In genomic region chr11:66288138-66288865, GRCh38 we compare ENCODE assay signal across 8 cellular contexts. TPM values are rescaled to one million over a fixed set of nuclear protein-coding genes. Genes with fewer than 3 reads are reported as not detected.
A peak's percentile ranks its signal among the peaks of the same experiment; 100 is the strongest.
DNase-seq lines count a peak whose midpoint lies in the region; ATAC-seq, FAIRE-seq and TF ChIP-seq lines count a peak whose summit lies in the region.

No MANE protein-coding gene starts in this region.

- FAIRE-seq in H54 (lab: Jason Lieb, UNC) (no peak), D721Med (lab: Jason Lieb, UNC) (no peak)

- POLR2A ChIA-PET in AG04449 (lab: Yijun Ruan, JAX): interaction anchor here (0.5 to 2.9 kb wide), 9 partner anchors 8 to 142 kb away, joined by 3 to 24 read pairs (median 8); partner anchors contain the start of genes CD248, RAB1B and RIN1

- peaks cover 2% of the 10 kb centered on the region for H3K9me3 ChIP-seq in iPS-18c (ENCODE audit: control insufficient read depth, insufficient read depth, low read length)

- no peak for ATAC-seq in stimulated activated memory B cell treated with anti-CD40 and anti-IgM and Interleukin-4, amounts not matched to agents 10 μg/mL and 1 μg/mL and 100 μg/mL, for 72 hours
- ATAC-seq in HG02678 (IDR thresholded peaks at IDR 0.05; ENCODE audit: unreplicated experiment): no peak
- ATAC-seq in GM21515 (IDR thresholded peaks at IDR 0.05; ENCODE audit: unreplicated experiment): no peak

- intact Hi-C loops in activated T-helper 2 cell treated with anti-CD3 and anti-CD28 coated beads, Interferon-gamma antibody, Interleukin-2, Interleukin-4, amounts not matched to agents 10 μg/mL and 5 μg/mL and 100 μg/mL, durations not matched to agents 14 hours and 24 hours and 36 hours (cut with micrococcal nuclease): no loop called here

- peaks cover 3% of the 10 kb centered on the region for H3K36me3 Mint-ChIP-seq in activated T-helper 2 cell treated with anti-CD3 and anti-CD28 coated beads, Interferon-gamma antibody, Interleukin-2, Interleukin-4, amounts not matched to agents 10 μg/mL and 5 μg/mL and 100 μg/mL, durations not matched to agents 14 hours and 24 hours and 36 hours (ENCODE audit: low read depth)
- H3K36me3 Mint-ChIP-seq in stimulated activated memory B cell treated with anti-CD40 and anti-IgM and Interleukin-4, amounts not matched to agents 10 μg/mL and 1 μg/mL and 100 μg/mL, for 72 hours: peaks cover 6% of the 10 kb centered on the region

- H3K4me3 ChIP-seq in AG04449 (ENCODE audit: low read depth, low read length) (peak overlapping the region; percentile 82), iPS-18c (ENCODE audit: insufficient read depth, low read depth, low read length) (peak overlapping the region; percentile 81)

- TF ChIP-seq POLR2A in H54 (IDR thresholded peaks at IDR 0.05; ENCODE audit: low read depth, low read length): no peak

- H3K4me3 Mint-ChIP-seq in activated T-helper 2 cell treated with anti-CD3 and anti-CD28 coated beads, Interferon-gamma antibody, Interleukin-2, Interleukin-4, amounts not matched to agents 10 μg/mL and 5 μg/mL and 100 μg/mL, durations not matched to agents 14 hours and 24 hours and 36 hours (ENCODE audit: low read depth): peak overlapping the region; percentile 94
- H3K4me3 Mint-ChIP-seq in stimulated activated memory B cell treated with anti-CD40 and anti-IgM and Interleukin-4, amounts not matched to agents 10 μg/mL and 1 μg/mL and 100 μg/mL, for 72 hours: peak overlapping the region; percentile 84

- H3K27me3 Mint-ChIP-seq in activated T-helper 2 cell treated with anti-CD3 and anti-CD28 coated beads, Interferon-gamma antibody, Interleukin-2, Interleukin-4, amounts not matched to agents 10 μg/mL and 5 μg/mL and 100 μg/mL, durations not matched to agents 14 hours and 24 hours and 36 hours (ENCODE audit: low read depth): peaks cover 24% of the 10 kb centered on the region
- H3K27me3 Mint-ChIP-seq in stimulated activated memory B cell treated with anti-CD40 and anti-IgM and Interleukin-4, amounts not matched to agents 10 μg/mL and 1 μg/mL and 100 μg/mL, for 72 hours: peaks cover 13% of the 10 kb centered on the region

- no peak for DNase-seq in AG04449 (ENCODE audit: low read depth, low spot score)
- DNase-seq in H54 (ENCODE audit: insufficient read length, low spot score): peak; percentile 59
- DNase-seq in activated T-helper 2 cell treated with anti-CD3 and anti-CD28 coated beads, Interferon-gamma antibody, Interleukin-2, Interleukin-4, amounts not matched to agents 10 μg/mL and 5 μg/mL and 100 μg/mL, durations not matched to agents 14 hours and 24 hours and 36 hours (ENCODE audit: low spot score): no peak
- DNase-seq in D721Med (ENCODE audit: insufficient read length, low spot score): no peak

- H3K4me1 Mint-ChIP-seq in activated T-helper 2 cell treated with anti-CD3 and anti-CD28 coated beads, Interferon-gamma antibody, Interleukin-2, Interleukin-4, amounts not matched to agents 10 μg/mL and 5 μg/mL and 100 μg/mL, durations not matched to agents 14 hours and 24 hours and 36 hours (ENCODE audit: low read depth): peaks cover 14% of the 10 kb centered on the region
- peaks cover 67% of the 10 kb centered on the region for H3K4me1 Mint-ChIP-seq in stimulated activated memory B cell treated with anti-CD40 and anti-IgM and Interleukin-4, amounts not matched to agents 10 μg/mL and 1 μg/mL and 100 μg/mL, for 72 hours

- H3K9me3 Mint-ChIP-seq in activated T-helper 2 cell treated with anti-CD3 and anti-CD28 coated beads, Interferon-gamma antibody, Interleukin-2, Interleukin-4, amounts not matched to agents 10 μg/mL and 5 μg/mL and 100 μg/mL, durations not matched to agents 14 hours and 24 hours and 36 hours: no peaks in the 10 kb centered on the region
- H3K9me3 Mint-ChIP-seq in stimulated activated memory B cell treated with anti-CD40 and anti-IgM and Interleukin-4, amounts not matched to agents 10 μg/mL and 1 μg/mL and 100 μg/mL, for 72 hours: no peaks in the 10 kb centered on the region

- TF ChIP-seq CTCF in AG04449 (IDR thresholded peaks at IDR 0.05; ENCODE audit: insufficient read depth, low read length, missing control alignments) (no peak), D721Med (IDR thresholded peaks at IDR 0.05; ENCODE audit: insufficient read depth, missing control alignments) (no peak)

- CTCF ChIA-PET in AG04449 (lab: Yijun Ruan, JAX): interaction anchor here (0.5 to 10.6 kb wide), 16 partner anchors 9 to 542 kb away, joined by 3 to 109 read pairs (median 4); partner anchors contain the start of genes RAB1B and RIN1

- H3K27ac Mint-ChIP-seq in activated T-helper 2 cell treated with anti-CD3 and anti-CD28 coated beads, Interferon-gamma antibody, Interleukin-2, Interleukin-4, amounts not matched to agents 10 μg/mL and 5 μg/mL and 100 μg/mL, durations not matched to agents 14 hours and 24 hours and 36 hours: peak overlapping the region; percentile 89
- peak overlapping the region; percentile 81 for H3K27ac Mint-ChIP-seq in stimulated activated memory B cell treated with anti-CD40 and anti-IgM and Interleukin-4, amounts not matched to agents 10 μg/mL and 1 μg/mL and 100 μg/mL, for 72 hours

RNA-seq across cellular contexts. Expression of gene YIF1A, which starts 0.6 kb away (rescaled TPM):
- 78.9 and 85.2 TPM in 2 replicates for total RNA-seq in activated T-helper 2 cell treated with anti-CD3 and anti-CD28 coated beads, Interferon-gamma antibody, Interleukin-2, Interleukin-4, amounts not matched to agents 10 μg/mL and 5 μg/mL and 100 μg/mL, durations not matched to agents 14 hours and 24 hours and 36 hours

RNA-seq across cellular contexts. Expression of gene TMEM151A, which starts 3.4 kb away (rescaled TPM):
- not detected in 2 replicates for total RNA-seq in activated T-helper 2 cell treated with anti-CD3 and anti-CD28 coated beads, Interferon-gamma antibody, Interleukin-2, Interleukin-4, amounts not matched to agents 10 μg/mL and 5 μg/mL and 100 μg/mL, durations not matched to agents 14 hours and 24 hours and 36 hours

RNA-seq across cellular contexts. Expression of gene CNIH2, which starts 10.3 kb away (rescaled TPM):
- total RNA-seq in activated T-helper 2 cell treated with anti-CD3 and anti-CD28 coated beads, Interferon-gamma antibody, Interleukin-2, Interleukin-4, amounts not matched to agents 10 μg/mL and 5 μg/mL and 100 μg/mL, durations not matched to agents 14 hours and 24 hours and 36 hours: 0.91 and 1.5 TPM in 2 replicates

RNA-seq across cellular contexts. Expression of gene RAB1B, which starts 19.9 kb away (rescaled TPM):
- total RNA-seq in activated T-helper 2 cell treated with anti-CD3 and anti-CD28 coated beads, Interferon-gamma antibody, Interleukin-2, Interleukin-4, amounts not matched to agents 10 μg/mL and 5 μg/mL and 100 μg/mL, durations not matched to agents 14 hours and 24 hours and 36 hours: 134 and 139 TPM in 2 replicates

RNA-seq across cellular contexts. Expression of gene CD248, which starts 28.5 kb away (rescaled TPM):
- total RNA-seq in activated T-helper 2 cell treated with anti-CD3 and anti-CD28 coated beads, Interferon-gamma antibody, Interleukin-2, Interleukin-4, amounts not matched to agents 10 μg/mL and 5 μg/mL and 100 μg/mL, durations not matched to agents 14 hours and 24 hours and 36 hours: not detected in 2 replicates
